ENCODE assay signal across 18 cellular contexts in the genomic region with DNA sequence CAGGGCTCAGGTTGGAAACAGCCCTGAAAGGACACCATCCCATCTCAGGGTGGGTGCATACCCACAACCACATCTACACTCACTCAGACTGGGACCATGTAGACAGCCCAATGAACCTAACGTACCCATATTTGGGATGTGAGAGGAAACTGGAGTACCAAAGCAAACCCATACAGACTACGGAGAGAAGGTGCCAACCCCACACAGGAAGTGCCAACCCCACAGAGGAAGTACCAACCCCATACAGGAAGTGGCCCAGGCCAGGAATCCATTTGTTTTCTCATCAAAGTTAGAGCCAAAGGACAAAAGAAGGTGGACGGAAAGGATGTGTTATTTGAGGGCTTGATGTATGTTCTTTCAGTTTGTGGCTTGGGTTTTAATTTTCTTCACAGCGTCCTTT. TPM values are rescaled to one million over a fixed set of nuclear protein-coding genes. Genes with fewer than 3 reads are reported as not detected.
DNase-seq lines count a peak whose midpoint lies in the region; ATAC-seq and TF ChIP-seq lines count a peak whose summit lies in the region.
"Had no signal": no experiment of that assay in that cellular context is flagged by ENCODE, and none has a peak within 500 bp of the region (broad histone marks: within the 10 kb centered on the region; RNA-seq: fewer than 3 reads in every experiment).

No MANE protein-coding gene starts in this region.

- WGBS in adrenal gland, 4 donors, result 56 to 69% (median 65%) methylated on average over 4 of the region's 4 CpGs

- peaks cover 0 to 3% (median 0%) of the 10 kb centered on the region in 3 experiments for H3K9me3 ChIP-seq in naive thymus-derived CD4-positive, alpha-beta T cell (ENCODE audit: control insufficient read depth in 2 of 3, low read length in 3 of 3)
- no peaks in the 10 kb centered on the region for H3K9me3 ChIP-seq in adrenal gland (replicated peaks in 1 of 3)
- H3K9me3 ChIP-seq: gastrocnemius medialis, right atrium auricular region had no signal

- peak; percentile 8 for DNase-seq in stimulated activated CD4-positive, alpha-beta T cell treated with anti-CD3 and anti-CD28 coated beads, Interleukin-1b, Interleukin-23, amount 100 ng/mL, for 48 hours
- no peak for DNase-seq in stimulated activated CD4-positive, alpha-beta T cell treated with anti-CD3 and anti-CD28 coated beads, Interleukin-4, amount 100 ng/mL, for 1 hour
- DNase-seq in UCSD-AML1 (lab: John Stamatoyannopoulos, UW; ENCODE audit: unreplicated experiment) (peak; percentile 33), adrenal gland (no peak), left cardiac atrium (no peak), NCI-H524 (lab: John Stamatoyannopoulos, UW) (no peak)
- peak in 6 of 9 donors; percentile 8 to 29 (median 14) for DNase-seq in naive thymus-derived CD4-positive, alpha-beta T cell
- DNase-seq: caudate nucleus, DMS79 treated with DMSO at 0.1 percent for 48 hours, gastrocnemius medialis, NCI-H1092 treated with DMSO at 0.1 percent for 48 hours, OCI-M1, substantia nigra, WERI-Rb-1 had no signal

- no peak overlapping the region for H3K4me3 ChIP-seq in naive thymus-derived CD4-positive, alpha-beta T cell (ENCODE audit: low read length)
- no peak overlapping the region for H3K4me3 ChIP-seq in adrenal gland
- H3K4me3 ChIP-seq: gastrocnemius medialis, right atrium auricular region had no signal

- peak overlapping the region in 6 of 9 donors; percentile 21 to 72 (median 32) for H3K27ac Mint-ChIP-seq in naive thymus-derived CD4-positive, alpha-beta T cell
- H3K27ac Mint-ChIP-seq: activated T-helper 2 cell treated with anti-CD3 and anti-CD28 coated beads, Interferon-gamma antibody, Interleukin-2, Interleukin-4, amounts not matched to agents 10 μg/mL and 5 μg/mL and 100 μg/mL, durations not matched to agents 14 hours and 24 hours and 36 hours had no signal

- H3K36me3 ChIP-seq in naive thymus-derived CD4-positive, alpha-beta T cell (ENCODE audit: control insufficient read depth in 2 of 3, insufficient read depth in 3 of 3, low read length in 3 of 3), result no peaks in the 10 kb centered on the region
- H3K36me3 ChIP-seq in adrenal gland (replicated peaks in 1 of 2), result no peaks in the 10 kb centered on the region
- H3K36me3 ChIP-seq: gastrocnemius medialis, right atrium auricular region, WERI-Rb-1 had no signal

- POLR2A ChIA-PET in naive thymus-derived CD4-positive, alpha-beta T cell (lab: Charles Lee), result no interaction called here

- peak; percentile 70 for ATAC-seq in naive thymus-derived CD4-positive, alpha-beta T cell
- no peak for ATAC-seq in HG03432 (IDR thresholded peaks at IDR 0.05; ENCODE audit: unreplicated experiment)
- ATAC-seq in left cardiac atrium, result no peak
- ATAC-seq: gastrocnemius medialis had no signal

- peaks cover 7 to 15% (median 12%) of the 10 kb centered on the region in 7 donors for H3K4me1 Mint-ChIP-seq in naive thymus-derived CD4-positive, alpha-beta T cell

- H3K36me3 Mint-ChIP-seq in naive thymus-derived CD4-positive, alpha-beta T cell, result peaks cover 0 to 9% (median 0%) of the 10 kb centered on the region in 5 donors

- H3K4me1 ChIP-seq in naive thymus-derived CD4-positive, alpha-beta T cell (ENCODE audit: control insufficient read depth in 2 of 2, insufficient read depth in 2 of 2, low read length in 2 of 2), result peaks cover 5 to 10% of the 10 kb centered on the region in 2 donors
- H3K4me1 ChIP-seq in adrenal gland (replicated peaks in 1 of 2), result no peaks in the 10 kb centered on the region
- H3K4me1 ChIP-seq: right atrium auricular region had no signal

- peaks cover 0 to 13% (median 8%) of the 10 kb centered on the region in 11 donors for H3K9me3 Mint-ChIP-seq in naive thymus-derived CD4-positive, alpha-beta T cell

- H3K27me3 ChIP-seq in naive thymus-derived CD4-positive, alpha-beta T cell (ENCODE audit: control insufficient read depth in 2 of 2, insufficient read depth in 2 of 2, low read length in 2 of 2), result no peaks in the 10 kb centered on the region
- no peaks in the 10 kb centered on the region for H3K27me3 ChIP-seq in adrenal gland
- H3K27me3 ChIP-seq: gastrocnemius medialis, right atrium auricular region had no signal

- CTCF ChIA-PET in naive thymus-derived CD4-positive, alpha-beta T cell (lab: Charles Lee), result no interaction called here

- no peaks in the 10 kb centered on the region for H3K27me3 Mint-ChIP-seq in naive thymus-derived CD4-positive, alpha-beta T cell

- peak overlapping the region; percentile 30 to 75 (median 52) for H3K4me3 Mint-ChIP-seq in naive thymus-derived CD4-positive, alpha-beta T cell

- intact Hi-C loops in naive thymus-derived CD4-positive, alpha-beta T cell (cut with micrococcal nuclease), result no loop called here
- intact Hi-C loops in adrenal gland (cut with DNase I) (no loop called here), left cardiac atrium (cut with DNase I) (no loop called here)

- no peak overlapping the region for H3K27ac ChIP-seq in naive thymus-derived CD4-positive, alpha-beta T cell (ENCODE audit: low read depth, low read length)
- H3K27ac ChIP-seq in adrenal gland, result no peak overlapping the region
- H3K27ac ChIP-seq: gastrocnemius medialis, right atrium auricular region, WERI-Rb-1 had no signal

- no peak for TF ChIP-seq POLR2A in adrenal gland (IDR thresholded peaks at IDR 0.05)

- no peak for TF ChIP-seq CTCF in adrenal gland (IDR thresholded peaks at IDR 0.05)

RNA-seq across cellular contexts. Expression of gene SPIC, which starts 19.5 kb away (rescaled TPM):
- not detected for total RNA-seq in naive thymus-derived CD4-positive, alpha-beta T cell
- not detected for polyA plus RNA-seq in naive thymus-derived CD4-positive, alpha-beta T cell
- total RNA-seq in adrenal gland (1 to 10 TPM in 1 of 8 donors, not detected in 7; 1.5 TPM), left cardiac atrium (not detected)
- not detected for polyA plus RNA-seq in adrenal gland
- total RNA-seq: activated T-helper 2 cell treated with anti-CD3 and anti-CD28 coated beads, Interferon-gamma antibody, Interleukin-2, Interleukin-4, amounts not matched to agents 10 μg/mL and 5 μg/mL and 100 μg/mL, durations not matched to agents 14 hours and 24 hours and 36 hours; gastrocnemius medialis; lung microvascular endothelial cell; right atrium auricular region had no signal

RNA-seq across cellular contexts. Expression of gene ARL1, which starts 48.1 kb away (rescaled TPM):
- 10 to 100 TPM; 26.2 to 48.4 (median 39.3) TPM for total RNA-seq in naive thymus-derived CD4-positive, alpha-beta T cell
- polyA plus RNA-seq in naive thymus-derived CD4-positive, alpha-beta T cell, result 10 to 100 TPM; 28.9 to 31.6 TPM
- 100 to 1,000 TPM in 4 of 8 donors, 10 to 100 TPM in 4; 63.7 to 189 (median 113) TPM for total RNA-seq in adrenal gland
- polyA plus RNA-seq in adrenal gland, result 100 to 1,000 TPM in 1 of 3 donors, 10 to 100 TPM in 2; 24.9 to 298 (median 28.8) TPM
- 100 to 1,000 TPM; 110 to 116 TPM for total RNA-seq in left cardiac atrium

Comparison
In these comparisons a context has a peak if more than half of its experiments do, and no peak if none do; other contexts are left out.
1. DNase-seq: peak in stimulated activated CD4-positive, alpha-beta T cell treated with anti-CD3 and anti-CD28 coated beads, Interleukin-1b, Interleukin-23, amount 100 ng/mL, for 48 hours (single experiment), UCSD-AML1 (single experiment) and naive thymus-derived CD4-positive, alpha-beta T cell (6 of 9); none in stimulated activated CD4-positive, alpha-beta T cell treated with anti-CD3 and anti-CD28 coated beads, Interleukin-4, amount 100 ng/mL, for 1 hour (single experiment), adrenal gland (0 of 7), left cardiac atrium (single experiment) and NCI-H524 (0 of 2).